In the genomic region with DNA sequence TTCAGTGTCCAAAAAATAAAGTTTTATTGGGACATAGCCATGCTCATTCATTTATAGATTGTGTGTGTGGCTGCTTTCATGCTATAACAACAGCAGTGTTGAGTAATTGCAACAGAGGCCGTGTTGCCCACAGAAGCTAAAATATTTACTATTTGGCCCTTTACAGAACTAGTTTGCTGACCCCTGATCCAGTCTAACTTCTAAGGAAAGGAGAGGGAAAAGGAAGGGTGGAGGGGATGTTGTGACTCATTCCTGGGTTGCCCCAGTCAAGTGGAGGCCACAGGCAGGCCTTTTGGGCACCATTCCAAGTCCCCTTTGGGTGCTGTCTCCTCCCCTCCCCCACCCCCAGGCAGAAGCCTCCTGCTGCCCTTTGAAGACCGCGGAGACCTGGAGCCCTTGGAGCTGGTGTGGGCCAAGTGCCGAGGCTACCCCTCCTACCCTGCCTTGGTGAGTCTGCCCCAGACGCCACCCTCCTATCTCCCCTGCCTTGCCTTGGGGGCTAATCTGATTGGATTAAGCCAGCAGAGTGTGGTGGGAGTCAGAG, we compare ENCODE assay signal across 17 cellular contexts. TPM values are rescaled to one million over a fixed set of nuclear protein-coding genes. Genes with fewer than 3 reads are reported as not detected.
DNase-seq lines count a peak whose midpoint lies in the region; ATAC-seq and TF ChIP-seq lines count a peak whose summit lies in the region.
"Had no signal": no experiment of that assay in that cellular context is flagged by ENCODE, and none has a peak within 500 bp of the region (broad histone marks: within the 10 kb centered on the region; RNA-seq: fewer than 3 reads in every experiment).

No MANE protein-coding gene starts in this region.

- no peak overlapping the region for H3K27ac ChIP-seq in WERI-Rb-1
- H3K27ac ChIP-seq: prostate gland, SK-N-MC had no signal

- no peaks in the 10 kb centered on the region for H3K9me3 ChIP-seq in WERI-Rb-1 (ENCODE audit: severe bottlenecking)
- H3K9me3 ChIP-seq: HAP-1, prostate gland had no signal

- H3K9me3 Mint-ChIP-seq in natural killer cell: no peaks in the 10 kb centered on the region
- H3K9me3 Mint-ChIP-seq: activated B cell treated with CpG ODN at 0.5 μM for 24 hours; activated naive CD4-positive, alpha-beta T cell treated with anti-CD3 and anti-CD28 coated beads, Interleukin-2, amount 50 U/mL, for 72 hours had no signal

- no peak overlapping the region for H3K27ac Mint-ChIP-seq in natural killer cell
- H3K27ac Mint-ChIP-seq: activated B cell treated with CpG ODN at 0.5 μM for 24 hours had no signal

- ATAC-seq in GM21786 (IDR thresholded peaks at IDR 0.05; ENCODE audit: unreplicated experiment) (no peak), natural killer cell (no peak)
- ATAC-seq: activated naive CD4-positive, alpha-beta T cell treated with anti-CD3 and anti-CD28 coated beads, Interleukin-2, amount 50 U/mL, for 72 hours had no signal

- peaks cover 22% of the 10 kb centered on the region for H3K36me3 Mint-ChIP-seq in natural killer cell

- no peaks in the 10 kb centered on the region for H3K27me3 ChIP-seq in WERI-Rb-1 (ENCODE audit: insufficient read depth, low read depth, severe bottlenecking)

- peaks cover 98% of the 10 kb centered on the region for H3K36me3 ChIP-seq in WERI-Rb-1

- no peak overlapping the region for H3K4me3 ChIP-seq in WERI-Rb-1 (ENCODE audit: low read depth, low read length)
- H3K4me3 ChIP-seq: HAP-1, prostate gland, SK-N-MC had no signal

- TF ChIP-seq CTCF in WERI-Rb-1 (IDR thresholded peaks at IDR 0.05; ENCODE audit: low read depth, low read length): no peak
- no peak for TF ChIP-seq CTCF in natural killer cell (IDR thresholded peaks at IDR 0.05)

- intact Hi-C loops in natural killer cell (cut with micrococcal nuclease): no loop called here

- H3K27me3 Mint-ChIP-seq in natural killer cell (ENCODE audit: low read depth in 2 of 2): no peaks in the 10 kb centered on the region
- H3K27me3 Mint-ChIP-seq: activated B cell treated with CpG ODN at 0.5 μM for 24 hours had no signal

- H3K4me3 Mint-ChIP-seq in natural killer cell: no peak overlapping the region
- H3K4me3 Mint-ChIP-seq: activated B cell treated with CpG ODN at 0.5 μM for 24 hours had no signal

- H3K4me1 Mint-ChIP-seq in natural killer cell: peaks cover 16% of the 10 kb centered on the region in 2 donors
- H3K4me1 Mint-ChIP-seq: activated B cell treated with CpG ODN at 0.5 μM for 24 hours had no signal

- DNase-seq in EH (ENCODE audit: low read depth) (peak; percentile 16), LHCN-M2 (ENCODE audit: low read depth) (peak; percentile 1), WERI-Rb-1 (peak; percentile 43), kidney tubule cell (ENCODE audit: low spot score) (peak; percentile 47), cerebellar cortex (ENCODE audit: low spot score) (no peak), natural killer cell (no peak), NCI-H1048 (lab: John Stamatoyannopoulos, UW) (no peak)
- DNase-seq: activated B cell treated with CpG ODN at 0.5 μM for 24 hours; activated CD8-positive, alpha-beta memory T cell treated with anti-CD3 and anti-CD28 coated beads, Interleukin-2, amount 50 U/mL, for 4 hours; AML-193; DMS153; NCI-H2227 treated with DMSO at 0.1 percent for 48 hours had no signal

RNA-seq across cellular contexts. Expression of a gene that starts 28.4 kb away (rescaled TPM):
- total RNA-seq in LHCN-M2 (2014; rRNA removed) (8.2 and 12.7 TPM in 2 replicates), natural killer cell (10 to 100 TPM; 46.0 to 58.5 (median 57.4) TPM)
- 9.4 TPM for polyA plus RNA-seq in LHCN-M2 (2012)

RNA-seq across cellular contexts. Expression of a gene that starts 44.9 kb away (rescaled TPM):
- total RNA-seq in LHCN-M2 (2014; rRNA removed): not detected in 2 replicates
- not detected for polyA plus RNA-seq in LHCN-M2 (2012)
- 1 to 10 TPM in 1 of 3 donors, under 1 TPM in 2; 0.14 to 3.5 (median 0.61) TPM for total RNA-seq in natural killer cell
- total RNA-seq: activated B cell treated with CpG ODN at 0.5 μM for 24 hours; activated naive CD4-positive, alpha-beta T cell treated with anti-CD3 and anti-CD28 coated beads, Interleukin-2, amount 50 U/mL, for 72 hours had no signal

Comparison
In these comparisons a context has a peak if more than half of its experiments do, and no peak if none do; other contexts are left out.
1. DNase-seq: peak in EH (single experiment), LHCN-M2 (single experiment), WERI-Rb-1 (single experiment) and kidney tubule cell (single experiment); none in cerebellar cortex (single experiment), natural killer cell (single experiment) and NCI-H1048 (single experiment).